8 cellular contexts compared by ENCODE assay signal in the genomic region with DNA sequence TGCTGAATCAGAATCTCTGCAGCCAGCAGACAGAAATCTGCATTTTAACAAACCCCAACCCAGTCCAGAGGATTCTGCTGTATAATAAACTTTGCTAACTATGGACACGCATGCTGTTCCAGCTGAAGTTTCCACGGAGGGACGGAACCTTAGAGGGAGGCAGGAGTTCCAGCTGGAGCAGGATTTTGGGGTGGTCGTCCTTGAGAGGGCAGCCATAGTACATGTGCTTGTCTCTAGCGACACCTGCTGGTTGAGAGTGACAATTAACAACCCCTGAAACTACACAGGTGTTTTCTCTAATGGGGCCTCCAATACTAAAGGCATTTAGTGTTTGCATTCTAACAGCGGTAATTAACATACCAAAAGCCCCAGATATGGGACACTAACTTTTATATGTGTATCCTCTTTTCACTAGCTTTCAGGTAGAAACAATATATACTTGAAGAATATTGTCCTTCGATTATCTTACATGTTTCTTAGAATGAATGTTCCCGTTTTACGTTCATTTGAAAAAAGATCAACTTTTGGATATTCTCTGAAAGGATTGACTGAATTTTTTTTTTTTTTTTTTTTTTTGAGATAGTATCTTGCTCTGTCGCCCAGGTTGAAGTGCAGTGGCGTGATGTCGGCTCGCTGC. TPM values are rescaled to one million over a fixed set of nuclear protein-coding genes. Genes with fewer than 3 reads are reported as not detected.
DNase-seq lines count a peak whose midpoint lies in the region; ATAC-seq, FAIRE-seq and TF ChIP-seq lines count a peak whose summit lies in the region.

No MANE protein-coding gene starts in this region.

- H3K4me1 ChIP-seq in HepG2 (ENCODE audit: insufficient read depth, low read length), result peaks cover 79% of the 10 kb centered on the region

- H3K9me3 Mint-ChIP-seq in HFFc6 (peaks cover 5% of the 10 kb centered on the region; the same call in 1 of the 2 replicates), activated B cell treated with CpG ODN at 0.5 μM for 24 hours (peaks cover 5% of the 10 kb centered on the region)

- H3K4me3 ChIP-seq in NB4 (ENCODE audit: low read depth, low read length) (no peak overlapping the region), HepG2 (replicated peaks in 1 of 3; ENCODE audit: insufficient read depth in 1 of 3, low read depth in 2 of 3, low read length in 3 of 3) (no peak overlapping the region)

- POLR2A ChIA-PET in activated B cell treated with CpG ODN at 0.5 μM for 24 hours (lab: Charles Lee) (interaction anchor here (0.7 kb wide), 1 partner anchor 552 kb away, joined by 4 read pairs; no protein-coding TSS in a partner anchor), HepG2 (lab: Yijun Ruan, JAX) (interaction anchor here (0.7 kb wide), 1 partner anchor 166 kb away, joined by 3 read pairs; no protein-coding TSS in a partner anchor)

- H3K36me3 ChIP-seq in HepG2 (replicated peaks in 1 of 2; ENCODE audit: control insufficient read depth in 1 of 2, insufficient read depth in 2 of 2, low read length in 2 of 2), result no peaks in the 10 kb centered on the region

- no peak overlapping the region for H3K27ac Mint-ChIP-seq in HFFc6
- no peak overlapping the region for H3K27ac Mint-ChIP-seq in activated B cell treated with CpG ODN at 0.5 μM for 24 hours

- TF ChIP-seq CTCF in HFFc6 (IDR thresholded peaks at IDR 0.05), result peak; percentile 96
- peak; percentile 63 for TF ChIP-seq CTCF in NB4 (IDR thresholded peaks at IDR 0.05; ENCODE audit: low read depth, low read length)
- TF ChIP-seq CTCF in activated B cell treated with CpG ODN at 0.5 μM for 24 hours (IDR thresholded peaks at IDR 0.05), result no peak
- peak; percentile 93 for TF ChIP-seq CTCF in HepG2 (CRISPR knock-in tag; IDR thresholded peaks at IDR 0.05)

- intact Hi-C loops in activated B cell treated with CpG ODN at 0.5 μM for 24 hours (cut with micrococcal nuclease) (loop anchor here (1.0 to 10.0 kb wide), 7 partner anchors 171 to 667 kb away; a partner anchor contains a TSS), HepG2 (cut with micrococcal nuclease; ENCODE audit: unreplicated experiment) (loop anchor here (1.0 to 10.0 kb wide), 7 partner anchors 171 to 631 kb away; a partner anchor contains a TSS)

- H4K20me1 ChIP-seq in HepG2 (ENCODE audit: insufficient read depth, low read length), result no peaks in the 10 kb centered on the region

- H3K27ac ChIP-seq in caudate nucleus (ENCODE audit: low read depth, low read length) (peak overlapping the region; percentile 39), HepG2 (ENCODE audit: extremely low read length, insufficient read depth, low read length) (no peak overlapping the region)

- no peak overlapping the region for H2AFZ ChIP-seq in HepG2 (ENCODE audit: low read length)

- peak overlapping the region; percentile 67 for H3K4me2 ChIP-seq in HepG2 (ENCODE audit: low read depth, low read length)

- H3K79me2 ChIP-seq in HepG2 (ENCODE audit: insufficient read depth, low read length), result no peaks in the 10 kb centered on the region

- 57% methylated on average over 12 of the region's 13 CpGs for WGBS in HepG2 (ENCODE audit: low lambda C conversion rate)

- peak; percentile 27 for DNase-seq in NK-92 treated with Interleukin-12 subunit alpha and Interleukin-12 subunit beta, amount 100 ng/mL, for 24 hours (lab: John Stamatoyannopoulos, UW)
- DNase-seq in NK-92 (lab: John Stamatoyannopoulos, UW; ENCODE audit: unreplicated experiment), result no peak
- no peak for DNase-seq in HFFc6
- DNase-seq in NB4 (ENCODE audit: low read depth), result peak; percentile 71
- peak; percentile 18 for DNase-seq in activated B cell treated with CpG ODN at 0.5 μM for 24 hours
- peak in 38 of 61 donors; percentile 8 to 77 (median 28) for DNase-seq in caudate nucleus (lab: John Stamatoyannopoulos, UW)
- peak; percentile 62 for DNase-seq in HepG2 (ENCODE audit: low spot score)
- peak; percentile 11 for DNase-seq in stimulated activated CD8-positive, alpha-beta memory T cell treated with anti-CD3 and anti-CD28 coated beads, Interleukin-12 subunit alpha, Interleukin-12 subunit beta, amount 100 ng/mL, for 4 hours (ENCODE audit: low read depth)

- FAIRE-seq in HepG2 (lab: Jason Lieb, UNC), result peak; percentile 62

- in situ Hi-C loops in HepG2 (cut with HindIII; ENCODE audit: extremely low pct_ligation_motif_present, low pct_unique_long_range_greater_than_20kb), result loop anchor here (5.0 to 10.0 kb wide), 3 partner anchors 163 to 551 kb away; no protein-coding TSS in a partner anchor

- no peaks in the 10 kb centered on the region for H3K9me3 ChIP-seq in HepG2 (ENCODE audit: low read length)

- H3K9ac ChIP-seq in HepG2 (ENCODE audit: insufficient read depth, low read depth, low read length), result no peak overlapping the region

- H3K4me1 Mint-ChIP-seq in HFFc6 (ENCODE audit: low read depth) (peaks cover 19% of the 10 kb centered on the region), activated B cell treated with CpG ODN at 0.5 μM for 24 hours (peaks cover 4% of the 10 kb centered on the region)

- H3K36me3 Mint-ChIP-seq in HFFc6 (ENCODE audit: low read depth) (no peaks in the 10 kb centered on the region), activated B cell treated with CpG ODN at 0.5 μM for 24 hours (ENCODE audit: low read depth) (no peaks in the 10 kb centered on the region)

- no peaks in the 10 kb centered on the region for H3K27me3 ChIP-seq in HepG2 (ENCODE audit: control insufficient read depth in 1 of 2, insufficient read depth in 2 of 2, low read length in 2 of 2)

- no peak for TF ChIP-seq EP300 in HepG2 (IDR thresholded peaks at IDR 0.05; ENCODE audit: low read depth in 2 of 2, low read length in 2 of 2)
- no peak for TF ChIP-seq EP300 in HepG2 (CRISPR knock-in tag; IDR thresholded peaks at IDR 0.05; ENCODE audit: borderline replicate concordance)

- peak; percentile 90 for TF ChIP-seq RAD21 in HepG2 (CRISPR knock-in tag; IDR thresholded peaks at IDR 0.05)

- ATAC-seq in activated B cell treated with CpG ODN at 0.5 μM for 24 hours (ENCODE audit: low read depth) (peak; percentile 85), HepG2 (no peak)

- H3K27me3 Mint-ChIP-seq in HFFc6 (ENCODE audit: insufficient read depth) (peaks cover 3% of the 10 kb centered on the region), activated B cell treated with CpG ODN at 0.5 μM for 24 hours (no peaks in the 10 kb centered on the region)

- no peak for TF ChIP-seq POLR2A in NB4 (IDR thresholded peaks at IDR 0.05; ENCODE audit: extremely low read depth, insufficient read length)
- TF ChIP-seq POLR2A in HepG2 (IDR thresholded peaks at IDR 0.05; ENCODE audit: insufficient read depth in 1 of 2, low read depth in 2 of 2, low read length in 2 of 2), result no peak

- H3K4me3 Mint-ChIP-seq in HFFc6 (peak overlapping the region; percentile 54; the same call in 1 of the 2 replicates), activated B cell treated with CpG ODN at 0.5 μM for 24 hours (no peak overlapping the region)

- BruUV-seq in HepG2 (replicated peaks; lab: Mats Ljungman, UMichigan), result no TSS peak

- CTCF ChIA-PET in activated B cell treated with CpG ODN at 0.5 μM for 24 hours (lab: Charles Lee), result interaction anchor here (0.6 to 5.7 kb wide), 13 partner anchors 12 to 667 kb away, joined by 3 to 63 read pairs (median 3); a partner anchor contains a TSS
- CTCF ChIA-PET in HepG2 (lab: Yijun Ruan, JAX; ENCODE audit: low intra/inter-chr PET ratio, low total read pairs), result interaction anchor here (1.0 to 2.2 kb wide), 4 partner anchors 227 to 552 kb away, joined by 3 to 19 read pairs (median 4); no protein-coding TSS in a partner anchor

TF ChIP-seq in HepG2, 621 proteins besides CTCF, POLR2A, EP300 and RAD21 (continues in another document):
- TF ChIP-seq ZMYM4 (CRISPR knock-in tag; IDR thresholded peaks at IDR 0.05), result peak; percentile 52; the same call in 1 of the 2 replicates
- TF ChIP-seq, protein P1, sequence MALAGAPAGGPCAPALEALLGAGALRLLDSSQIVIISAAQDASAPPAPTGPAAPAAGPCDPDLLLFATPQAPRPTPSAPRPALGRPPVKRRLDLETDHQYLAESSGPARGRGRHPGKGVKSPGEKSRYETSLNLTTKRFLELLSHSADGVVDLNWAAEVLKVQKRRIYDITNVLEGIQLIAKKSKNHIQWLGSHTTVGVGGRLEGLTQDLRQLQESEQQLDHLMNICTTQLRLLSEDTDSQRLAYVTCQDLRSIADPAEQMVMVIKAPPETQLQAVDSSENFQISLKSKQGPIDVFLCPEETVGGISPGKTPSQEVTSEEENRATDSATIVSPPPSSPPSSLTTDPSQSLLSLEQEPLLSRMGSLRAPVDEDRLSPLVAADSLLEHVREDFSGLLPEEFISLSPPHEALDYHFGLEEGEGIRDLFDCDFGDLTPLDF (CRISPR knock-in tag; IDR thresholded peaks at IDR 0.05), result no peak
- TF ChIP-seq ZKSCAN5 (CRISPR knock-in tag; IDR thresholded peaks at IDR 0.05), result no peak
- TF ChIP-seq TARDBP (CRISPR knock-in tag; IDR thresholded peaks at IDR 0.05), result no peak
- TF ChIP-seq ZSCAN29 (CRISPR knock-in tag; conservative IDR thresholded peaks at IDR 0.05), result no peak

RNA-seq across cellular contexts. Expression of a gene that starts 32.4 kb away (rescaled TPM):
- 1 to 10 TPM; 1.6 to 3.0 (median 2.4) TPM for total RNA-seq in HFFc6 (2021; fragmentation: NEBNext Ultra II Directional; extraction: Animal tissue kit (Norgen Biotek cat#: 25700))
- total RNA-seq in activated B cell treated with CpG ODN at 0.5 μM for 24 hours, result 10.2 and 12.4 TPM in 2 replicates
- total RNA-seq in HepG2 (2016; rRNA removed; fragmentation: Illumina TruSeq; extraction: Trizol), result 2.8 and 5.1 TPM in 2 replicates
- 4.7 and 6.0 TPM in 2 replicates for total RNA-seq in HepG2 (2016; cell fraction: cytosol; rRNA removed; fragmentation: Illumina TruSeq; extraction: Trizol; ENCODE audit: low read depth)
- 3.0 and 5.1 TPM in 2 replicates for total RNA-seq in HepG2 (2016; cell fraction: insoluble cytoplasmic fraction; rRNA removed; fragmentation: Illumina TruSeq; extraction: Trizol)
- total RNA-seq in HepG2 (2016; cell fraction: membrane; rRNA removed; fragmentation: Illumina TruSeq; extraction: Trizol), result 2.3 and 2.5 TPM in 2 replicates
- total RNA-seq in HepG2 (2016; cell fraction: nucleus; rRNA removed; fragmentation: Illumina TruSeq; extraction: Trizol), result 23.8 and 25.5 TPM in 2 replicates
- polyA plus RNA-seq in HepG2 (2011; rRNA removed), result 4.1 and 4.2 TPM in 2 replicates
- polyA plus RNA-seq in HepG2 (2011; cell fraction: cytosol; rRNA removed), result 0.66 and 0.76 TPM in 2 replicates
- polyA plus RNA-seq in HepG2 (2011; cell fraction: nucleus; rRNA removed), result 5.8 and 9.2 TPM in 2 replicates
- polyA plus RNA-seq in HepG2 (2012), result 6.1 and 6.9 TPM in 2 replicates
- 0.33 and 0.41 TPM in 2 replicates for polyA plus RNA-seq in HepG2 (2016; cell fraction: cytosol; fragmentation: Illumina TruSeq; extraction: Trizol; ENCODE audit: low read depth)
- polyA plus RNA-seq in HepG2 (2016; cell fraction: insoluble cytoplasmic fraction; fragmentation: Illumina TruSeq; extraction: Trizol; ENCODE audit: low read depth), result 1.8 and 2.1 TPM in 2 replicates
- 0.48 and 0.66 TPM in 2 replicates for polyA plus RNA-seq in HepG2 (2016; cell fraction: membrane; fragmentation: Illumina TruSeq; extraction: Trizol; ENCODE audit: low read depth)
- polyA plus RNA-seq in HepG2 (2016; cell fraction: nucleus; fragmentation: Illumina TruSeq; extraction: Trizol; ENCODE audit: insufficient read depth, low read depth), result 13.2 and 14.2 TPM in 2 replicates
- polyA minus RNA-seq in HepG2 (2011; rRNA and poly(A)+ RNA removed; ENCODE audit: low replicate concordance), result 1.7 and 3.3 TPM in 2 replicates
- 1.8 and 2.5 TPM in 2 replicates for polyA minus RNA-seq in HepG2 (2011; cell fraction: cytosol; rRNA and poly(A)+ RNA removed)
- 89.1 and 107 TPM in 2 replicates for polyA minus RNA-seq in HepG2 (2011; cell fraction: nucleus; rRNA and poly(A)+ RNA removed)

Comparison
In these comparisons a context has a peak if more than half of its experiments do, and no peak if none do; other contexts are left out.
1. DNase-seq: peak in NK-92 treated with Interleukin-12 subunit alpha and Interleukin-12 subunit beta, amount 100 ng/mL, for 24 hours (single experiment), NB4 (single experiment), activated B cell treated with CpG ODN at 0.5 μM for 24 hours (single experiment), caudate nucleus (38 of 61), HepG2 (single experiment) and stimulated activated CD8-positive, alpha-beta memory T cell treated with anti-CD3 and anti-CD28 coated beads, Interleukin-12 subunit alpha, Interleukin-12 subunit beta, amount 100 ng/mL, for 4 hours (single experiment); none in NK-92 (single experiment) and HFFc6 (single experiment).